Comparison of ENCODE assay signal across 10 cellular contexts in the genomic region with DNA sequence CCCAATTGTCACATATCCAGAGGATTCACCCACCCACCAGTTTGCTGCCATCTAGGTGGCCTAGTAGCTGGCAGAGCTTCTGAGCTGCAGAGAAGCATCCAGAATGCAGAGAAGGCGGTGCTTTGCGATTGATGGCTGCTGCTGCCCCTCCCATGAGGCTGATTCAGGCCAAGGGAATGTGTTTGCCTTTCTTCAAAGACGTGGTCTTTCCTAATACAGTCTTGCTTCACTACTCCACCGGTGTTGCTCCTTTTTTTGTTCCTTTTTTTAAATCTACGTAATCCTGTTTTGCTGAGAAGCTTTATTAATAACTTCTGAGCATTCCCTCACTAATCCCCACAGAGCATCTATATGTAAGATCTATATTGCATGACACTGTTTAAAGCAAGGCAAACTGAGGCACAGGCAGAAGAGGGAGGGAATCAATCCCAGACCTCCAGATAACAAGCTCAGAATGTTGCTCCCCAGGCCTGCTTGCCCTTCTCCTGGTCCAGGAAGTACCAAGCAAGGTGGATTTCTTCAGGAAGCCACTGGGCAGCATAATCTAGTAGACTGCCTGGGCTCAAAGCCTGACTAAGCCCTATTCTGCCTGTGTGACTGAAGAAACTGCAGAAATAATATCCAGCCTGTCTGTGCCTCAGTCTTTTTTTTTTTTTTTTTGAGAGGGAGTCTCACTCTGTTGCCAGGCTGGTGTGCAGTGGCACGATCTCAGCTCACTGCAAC.
A peak's percentile ranks its signal among the peaks of the same experiment; 100 is the strongest.
DNase-seq lines count a peak whose midpoint lies in the region; ATAC-seq and TF ChIP-seq lines count a peak whose summit lies in the region.
"Had no signal": no experiment of that assay in that cellular context is flagged by ENCODE, and none has a peak within 500 bp of the region (broad histone marks: within the 10 kb centered on the region; RNA-seq: fewer than 3 reads in every experiment).

No MANE protein-coding gene starts in this region.

- POLR2A ChIA-PET in CD4-positive, alpha-beta memory T cell (lab: Charles Lee; ENCODE audit: partially characterized antibody): no interaction called here

- H3K27me3 Mint-ChIP-seq in CD4-positive, alpha-beta memory T cell: no peaks in the 10 kb centered on the region

- peaks cover 14 to 29% (median 25%) of the 10 kb centered on the region in 4 donors for H3K4me1 Mint-ChIP-seq in CD4-positive, alpha-beta memory T cell

- H3K36me3 ChIP-seq in CD4-positive, alpha-beta memory T cell (ENCODE audit: insufficient read depth, low read length): no peaks in the 10 kb centered on the region

- no peak overlapping the region for H3K27ac ChIP-seq in CD4-positive, alpha-beta memory T cell (ENCODE audit: low read depth, low read length)

- CTCF ChIA-PET in CD4-positive, alpha-beta memory T cell (lab: Charles Lee; ENCODE audit: partially characterized antibody): interaction anchor here (0.8 to 1.7 kb wide), 3 partner anchors 11 to 22 kb away, joined by 3 read pairs; no protein-coding TSS in a partner anchor

- H3K4me1 ChIP-seq in CD4-positive, alpha-beta memory T cell (ENCODE audit: insufficient read depth, low read length): peaks cover 16% of the 10 kb centered on the region

- H3K27ac Mint-ChIP-seq in CD4-positive, alpha-beta memory T cell: peak overlapping the region in 1 of 7 donors; percentile 1

- H3K9me3 ChIP-seq in CD4-positive, alpha-beta memory T cell (ENCODE audit: control insufficient read depth in 1 of 2, low read length in 2 of 2): no peaks in the 10 kb centered on the region

- H3K4me3 Mint-ChIP-seq in CD4-positive, alpha-beta memory T cell: peak overlapping the region in 1 of 8 donors; percentile 4

- no peak overlapping the region for H3K4me3 ChIP-seq in fibroblast of the aortic adventitia (ENCODE audit: low read depth, low read length)
- no peak overlapping the region for H3K4me3 ChIP-seq in skeletal muscle cell (ENCODE audit: low read depth, low read length)
- H3K4me3 ChIP-seq in CD4-positive, alpha-beta memory T cell (ENCODE audit: low read length in 2 of 2): no peak overlapping the region

- no peaks in the 10 kb centered on the region for H3K27me3 ChIP-seq in CD4-positive, alpha-beta memory T cell (ENCODE audit: insufficient read depth, low read length)

- H3K36me3 Mint-ChIP-seq in CD4-positive, alpha-beta memory T cell: no peaks in the 10 kb centered on the region

- no peak for TF ChIP-seq CTCF in fibroblast of the aortic adventitia (IDR thresholded peaks at IDR 0.05; ENCODE audit: insufficient read depth, low read length)

- ATAC-seq in GM21528 (IDR thresholded peaks at IDR 0.05; ENCODE audit: low FRiP score, unreplicated experiment) (no peak), GM21515 (IDR thresholded peaks at IDR 0.05; ENCODE audit: unreplicated experiment) (no peak)

- H3K9me3 Mint-ChIP-seq in CD4-positive, alpha-beta memory T cell: no peaks in the 10 kb centered on the region

- intact Hi-C loops in CD4-positive, alpha-beta memory T cell (cut with micrococcal nuclease): no loop called here

- DNase-seq in GM04503 (ENCODE audit: low read depth): peak; percentile 26
- peak; percentile 85 for DNase-seq in SIG-M5 treated with dmso at 0.1 percent for 504 hours (lab: John Stamatoyannopoulos, UW; ENCODE audit: unreplicated experiment)
- peak; percentile 25 for DNase-seq in fibroblast of the aortic adventitia (ENCODE audit: low read depth)
- DNase-seq in skeletal muscle cell (ENCODE audit: low read depth): peak; percentile 43
- no peak for DNase-seq in NCI-H2029 treated with DMSO at 0.1 percent for 48 hours (lab: John Stamatoyannopoulos, UW)
- no peak for DNase-seq in CD4-positive, alpha-beta memory T cell
- DNase-seq: activated naive CD4-positive, alpha-beta T cell; NCI-H2029 had no signal

Comparison
In these comparisons a context has a peak if more than half of its experiments do, and no peak if none do; other contexts are left out.
1. DNase-seq: peak in GM04503 (single experiment), SIG-M5 treated with dmso at 0.1 percent for 504 hours (single experiment), fibroblast of the aortic adventitia (single experiment) and skeletal muscle cell (single experiment); none in NCI-H2029 treated with DMSO at 0.1 percent for 48 hours (single experiment) and CD4-positive, alpha-beta memory T cell (0 of 5).